ENCODE assay signal across 10 cellular contexts in the genomic region with DNA sequence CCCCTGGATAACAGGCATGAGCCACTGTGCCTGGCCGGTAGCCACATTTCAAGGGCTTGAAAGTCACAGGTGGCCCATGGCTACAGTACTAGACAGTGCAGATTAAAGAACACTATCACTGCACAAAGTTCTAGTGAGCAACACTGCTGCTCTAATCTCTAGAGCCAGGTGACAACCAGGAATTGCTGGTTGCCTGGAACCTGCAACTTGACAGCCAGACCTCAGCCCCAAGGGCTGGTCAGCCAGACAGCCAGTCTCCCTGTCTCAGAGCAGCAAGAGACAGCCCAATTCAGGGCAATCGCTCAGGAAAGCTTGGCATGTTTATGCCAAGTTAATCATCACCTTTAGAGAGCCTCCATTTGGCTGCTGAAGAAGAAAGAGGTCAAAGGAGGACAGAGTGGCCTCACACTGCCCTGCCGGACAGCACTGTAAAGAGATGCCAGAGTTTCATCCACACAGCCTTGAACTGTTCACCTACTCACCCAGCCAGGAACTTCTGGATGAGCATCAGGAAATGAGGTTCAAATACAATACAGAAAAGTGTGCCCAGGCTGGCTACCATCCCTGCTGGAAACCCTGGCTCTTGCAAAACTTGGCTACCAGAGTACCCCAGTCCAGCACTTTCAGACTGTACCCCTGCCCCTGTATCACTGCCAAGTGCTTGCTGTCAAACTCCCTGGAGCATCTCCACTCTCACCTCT. TPM values are rescaled to one million over a fixed set of nuclear protein-coding genes. Genes with fewer than 3 reads are reported as not detected.
DNase-seq lines count a peak whose midpoint lies in the region; ATAC-seq and TF ChIP-seq lines count a peak whose summit lies in the region.
"Had no signal": no experiment of that assay in that cellular context is flagged by ENCODE, and none has a peak within 500 bp of the region (broad histone marks: within the 10 kb centered on the region; RNA-seq: fewer than 3 reads in every experiment).

No MANE protein-coding gene starts in this region.

- no peak overlapping the region for H3K27ac ChIP-seq in endodermal cell (ENCODE audit: low read depth, low read length)

- 92 to 94% methylated on average over 2 to 3 of the region's 3 CpGs for WGBS in endodermal cell (ENCODE audit: insufficient coverage in 1 of 2, insufficient read length in 1 of 2), 2 experiments

- H3K4me3 ChIP-seq in endodermal cell (ENCODE audit: low read length): no peak overlapping the region
- no peak overlapping the region for H3K4me3 ChIP-seq in mucosa of descending colon

- H3K27me3 Mint-ChIP-seq in endodermal cell (ENCODE audit: insufficient read depth): no peaks in the 10 kb centered on the region

- intact Hi-C loops in Right ventricle myocardium inferior (cut with DNase I): no loop called here
- intact Hi-C loops in cardiac septum (cut with DNase I): loop anchor here (10.0 kb wide), 1 partner anchor 194 kb away; a partner anchor contains a TSS
- intact Hi-C loops in mucosa of descending colon (cut with DNase I, micrococcal nuclease): no loop called here

- no peak for TF ChIP-seq CTCF in endodermal cell (conservative IDR thresholded peaks at IDR 0.05)
- no peak for TF ChIP-seq CTCF in mucosa of descending colon (IDR thresholded peaks at IDR 0.05)

- H3K27ac Mint-ChIP-seq in endodermal cell: peak overlapping the region; percentile 31

- H3K4me1 Mint-ChIP-seq in endodermal cell: peaks cover 34% of the 10 kb centered on the region

- no peak overlapping the region for H3K4me3 Mint-ChIP-seq in endodermal cell

- no peak overlapping the region for H3K9ac ChIP-seq in endodermal cell (ENCODE audit: extremely low read depth, low read length, poor library complexity, severe bottlenecking)

- H3K36me3 ChIP-seq in endodermal cell (ENCODE audit: control insufficient read depth, insufficient read depth, low read length) (peaks cover 51% of the 10 kb centered on the region), mucosa of descending colon (ENCODE audit: low read depth) (no peaks in the 10 kb centered on the region)

- DNase-seq in Right ventricle myocardium inferior (ENCODE audit: missing footprints) (peak; percentile 37), cardiac septum (ENCODE audit: low spot score) (no peak), endodermal cell (no peak), mucosa of descending colon (peak in 1 of 3 donors; percentile 31), SKM-1 (lab: John Stamatoyannopoulos, UW; ENCODE audit: unreplicated experiment) (no peak), occipital lobe (lab: John Stamatoyannopoulos, UW) (no peak)
- DNase-seq: activated effector memory CD4-positive, alpha-beta T cell treated with Interleukin-2 at 50 U/mL for 16 hours; SHP77 treated with DMSO at 0.1 percent for 48 hours had no signal

- no peaks in the 10 kb centered on the region for H3K9me3 ChIP-seq in endodermal cell (ENCODE audit: control insufficient read depth, low read length)
- H3K9me3 ChIP-seq in mucosa of descending colon: no peaks in the 10 kb centered on the region

- H3K27me3 ChIP-seq in endodermal cell (ENCODE audit: control insufficient read depth, insufficient read depth, low read length, poor library complexity, severe bottlenecking): no peaks in the 10 kb centered on the region

- no peaks in the 10 kb centered on the region for H3K9me3 Mint-ChIP-seq in endodermal cell

- H3K4me1 ChIP-seq in endodermal cell (ENCODE audit: control insufficient read depth, insufficient read depth, low read length) (peaks cover 3% of the 10 kb centered on the region), mucosa of descending colon (ENCODE audit: low read depth) (peaks cover 46% of the 10 kb centered on the region)

- H3K36me3 Mint-ChIP-seq in endodermal cell (ENCODE audit: low read depth): peaks cover 31% of the 10 kb centered on the region

- peak; percentile 84 for ATAC-seq in Right ventricle myocardium inferior
- ATAC-seq in mucosa of descending colon: peak; percentile 68
- ATAC-seq in GM19035 (IDR thresholded peaks at IDR 0.05; ENCODE audit: unreplicated experiment): no peak
- ATAC-seq in HG03354 (IDR thresholded peaks at IDR 0.05; ENCODE audit: poor library complexity, severe bottlenecking, unreplicated experiment): no peak

RNA-seq across cellular contexts. Expression of a gene that starts 6.0 kb away (rescaled TPM):
- total RNA-seq in Right ventricle myocardium inferior (26.3 TPM), cardiac septum (35.6 TPM), endodermal cell (10 to 100 TPM; 46.7 to 47.8 TPM), mucosa of descending colon (10 to 100 TPM; 40.7 to 59.2 (median 45.0) TPM), occipital lobe (17.5 TPM)
- polyA plus RNA-seq in endodermal cell (2013, experiment 1 of 2): 44.4 TPM
- polyA plus RNA-seq in endodermal cell (2013, experiment 2 of 2): 41.1 TPM

RNA-seq across cellular contexts. Expression of a gene that starts 8.9 kb away (rescaled TPM):
- total RNA-seq in Right ventricle myocardium inferior (14.5 TPM), cardiac septum (14.2 TPM), endodermal cell (10 to 100 TPM; 59.2 to 64.0 TPM), mucosa of descending colon (10 to 100 TPM; 49.2 to 94.0 (median 53.7) TPM), occipital lobe (3.3 TPM)
- polyA plus RNA-seq in endodermal cell (2013, experiment 1 of 2): 22.9 TPM
- 17.8 TPM for polyA plus RNA-seq in endodermal cell (2013, experiment 2 of 2)

Comparison
In these comparisons a context has a peak if more than half of its experiments do, and no peak if none do; other contexts are left out.
1. ATAC-seq: peak in Right ventricle myocardium inferior (single experiment) and mucosa of descending colon (single experiment); none in GM19035 (single experiment) and HG03354 (single experiment).